ENCODE assay signal across 1 cellular context in genomic region chr18:2884706-2885285, GRCh38.
TF ChIP-seq lines count a peak whose summit lies in the region.

No MANE protein-coding gene starts in this region.

TF ChIP-seq in H1, 55 proteins besides CTCF, POLR2A, EP300 and RAD21 (continued from another document):
- TF ChIP-seq SIRT6 (IDR thresholded peaks at IDR 0.05; ENCODE audit: low read length) = no peak
- TF ChIP-seq JUND (IDR thresholded peaks at IDR 0.05; ENCODE audit: low read length) = no peak
- TF ChIP-seq SIN3A (conservative IDR thresholded peaks at IDR 0.05 in 1 of 2, IDR thresholded peaks at IDR 0.05 in 1 of 2; ENCODE audit: low read depth in 1 of 2, low read length in 2 of 2) = no peak
- TF ChIP-seq CTBP2 (IDR thresholded peaks at IDR 0.05; ENCODE audit: borderline replicate concordance, insufficient read depth, insufficient read length, low read length) = no peak
- TF ChIP-seq CHD2 (IDR thresholded peaks at IDR 0.05; ENCODE audit: low read length) = no peak
- TF ChIP-seq SP2 (IDR thresholded peaks at IDR 0.05; ENCODE audit: low read length) = no peak
- no peak for TF ChIP-seq CHD7 (IDR thresholded peaks at IDR 0.05; ENCODE audit: insufficient replicate concordance, low read length)
- TF ChIP-seq PHF8 (conservative IDR thresholded peaks at IDR 0.05; ENCODE audit: low read depth, low read length) = no peak
- TF ChIP-seq, protein P1, sequence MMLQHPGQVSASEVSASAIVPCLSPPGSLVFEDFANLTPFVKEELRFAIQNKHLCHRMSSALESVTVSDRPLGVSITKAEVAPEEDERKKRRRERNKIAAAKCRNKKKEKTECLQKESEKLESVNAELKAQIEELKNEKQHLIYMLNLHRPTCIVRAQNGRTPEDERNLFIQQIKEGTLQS (IDR thresholded peaks at IDR 0.05; ENCODE audit: insufficient read depth, low read depth, low read length) = no peak
- no peak for TF ChIP-seq NANOG (IDR thresholded peaks at IDR 0.05; ENCODE audit: insufficient read depth, low read depth, low read length, poor library complexity, severe bottlenecking)
- no peak for TF ChIP-seq E2F6 (IDR thresholded peaks at IDR 0.05)
- no peak for TF ChIP-seq SIX5 (IDR thresholded peaks at IDR 0.05; ENCODE audit: low read depth, low read length)
